ENCODE assay signal across 10 cellular contexts in genomic region chr15:77179541-77179998, GRCh38.
DNase-seq lines count a peak whose midpoint lies in the region; ATAC-seq and TF ChIP-seq lines count a peak whose summit lies in the region.
"Had no signal": no experiment of that assay in that cellular context is flagged by ENCODE, and none has a peak within 500 bp of the region (broad histone marks: within the 10 kb centered on the region; RNA-seq: fewer than 3 reads in every experiment).

No MANE protein-coding gene starts in this region.

- H3K27me3 Mint-ChIP-seq in activated T-helper 17 cell treated with anti-CD3 and anti-CD28 coated beads, Interleukin-2, amount 50 U/mL, for 72 hours, result no peaks in the 10 kb centered on the region
- no peaks in the 10 kb centered on the region for H3K27me3 Mint-ChIP-seq in type B pancreatic cell

- H3K9me3 ChIP-seq in A673 (ENCODE audit: low read depth, low read length, poor library complexity, severe bottlenecking), result no peaks in the 10 kb centered on the region
- H3K9me3 ChIP-seq in adrenal gland (replicated peaks in 1 of 3), result no peaks in the 10 kb centered on the region

- POLR2A ChIA-PET in A673 (lab: Charles Lee; ENCODE audit: low non-redundant PET), result no interaction called here

- H3K4me1 Mint-ChIP-seq in activated T-helper 17 cell treated with anti-CD3 and anti-CD28 coated beads, Interleukin-2, amount 50 U/mL, for 72 hours, result peaks cover 15% of the 10 kb centered on the region
- H3K4me1 Mint-ChIP-seq in type B pancreatic cell (ENCODE audit: unreplicated experiment), result peaks cover under 1% of the 10 kb centered on the region

- CTCF ChIA-PET in A673 (lab: Charles Lee), result no interaction called here

- TF ChIP-seq POLR2A in adrenal gland (IDR thresholded peaks at IDR 0.05), result no peak

- DNase-seq in A673 (ENCODE audit: low spot score) (no peak), adrenal gland (no peak), amniotic stem cell (lab: John Stamatoyannopoulos, UW) (no peak), UCSD-AML1 (lab: John Stamatoyannopoulos, UW; ENCODE audit: unreplicated experiment) (no peak), type B pancreatic cell (ENCODE audit: extremely low spot score, unreplicated experiment) (no peak)
- DNase-seq: mesendoderm had no signal

- TSS peak; percentile 36 for BruUV-seq in A673 (replicated peaks; lab: Mats Ljungman, UMichigan)

- H3K27ac ChIP-seq in A673 (ENCODE audit: low read depth, low read length, poor library complexity, severe bottlenecking) (no peak overlapping the region), adrenal gland (no peak overlapping the region)
- H3K27ac ChIP-seq: coronary artery had no signal

- H3K4me3 ChIP-seq in A673 (ENCODE audit: low read depth, low read length, poor library complexity, severe bottlenecking) (no peak overlapping the region), adrenal gland (no peak overlapping the region)
- H3K4me3 ChIP-seq: coronary artery had no signal

- peak; percentile 59 for ATAC-seq in GM18867 (IDR thresholded peaks at IDR 0.05; ENCODE audit: unreplicated experiment)
- peak; percentile 48 for ATAC-seq in HG03135 (IDR thresholded peaks at IDR 0.05; ENCODE audit: unreplicated experiment)
- peak; percentile 56 for ATAC-seq in activated T-helper 17 cell treated with anti-CD3 and anti-CD28 coated beads, Interleukin-2, amount 50 U/mL, for 72 hours (replicated peaks)

- intact Hi-C loops in A673 (cut with micrococcal nuclease; ENCODE audit: unreplicated experiment) (no loop called here), adrenal gland (cut with DNase I) (no loop called here)

- H3K36me3 Mint-ChIP-seq in activated T-helper 17 cell treated with anti-CD3 and anti-CD28 coated beads, Interleukin-2, amount 50 U/mL, for 72 hours (ENCODE audit: low read depth), result no peaks in the 10 kb centered on the region
- peaks cover 10% of the 10 kb centered on the region for H3K36me3 Mint-ChIP-seq in type B pancreatic cell

- no peaks in the 10 kb centered on the region for H3K9me3 Mint-ChIP-seq in activated T-helper 17 cell treated with anti-CD3 and anti-CD28 coated beads, Interleukin-2, amount 50 U/mL, for 72 hours
- H3K9me3 Mint-ChIP-seq in type B pancreatic cell, result no peaks in the 10 kb centered on the region

- H3K36me3 ChIP-seq in A673 (ENCODE audit: insufficient read depth, low read length, poor library complexity, severe bottlenecking) (no peaks in the 10 kb centered on the region), adrenal gland (replicated peaks in 1 of 2) (no peaks in the 10 kb centered on the region)

- no peaks in the 10 kb centered on the region for H3K27me3 ChIP-seq in A673 (replicated peaks; ENCODE audit: insufficient read depth, low read depth, low read length, poor library complexity)
- H3K27me3 ChIP-seq in adrenal gland, result no peaks in the 10 kb centered on the region

- TF ChIP-seq CTCF in A673 (conservative IDR thresholded peaks at IDR 0.05; ENCODE audit: low read depth, low read length) (no peak), adrenal gland (IDR thresholded peaks at IDR 0.05) (no peak), type B pancreatic cell (conservative IDR thresholded peaks at IDR 0.05) (no peak)

- peak overlapping the region; percentile 6 for H3K27ac Mint-ChIP-seq in activated T-helper 17 cell treated with anti-CD3 and anti-CD28 coated beads, Interleukin-2, amount 50 U/mL, for 72 hours
- no peak overlapping the region for H3K27ac Mint-ChIP-seq in type B pancreatic cell

- H3K4me3 Mint-ChIP-seq in activated T-helper 17 cell treated with anti-CD3 and anti-CD28 coated beads, Interleukin-2, amount 50 U/mL, for 72 hours, result peak overlapping the region; percentile 0
- no peak overlapping the region for H3K4me3 Mint-ChIP-seq in type B pancreatic cell

- H3K4me1 ChIP-seq in A673 (ENCODE audit: insufficient read depth, low read length, poor library complexity, severe bottlenecking) (peaks cover 25% of the 10 kb centered on the region), adrenal gland (replicated peaks in 1 of 2) (no peaks in the 10 kb centered on the region)
